In the genomic region with DNA sequence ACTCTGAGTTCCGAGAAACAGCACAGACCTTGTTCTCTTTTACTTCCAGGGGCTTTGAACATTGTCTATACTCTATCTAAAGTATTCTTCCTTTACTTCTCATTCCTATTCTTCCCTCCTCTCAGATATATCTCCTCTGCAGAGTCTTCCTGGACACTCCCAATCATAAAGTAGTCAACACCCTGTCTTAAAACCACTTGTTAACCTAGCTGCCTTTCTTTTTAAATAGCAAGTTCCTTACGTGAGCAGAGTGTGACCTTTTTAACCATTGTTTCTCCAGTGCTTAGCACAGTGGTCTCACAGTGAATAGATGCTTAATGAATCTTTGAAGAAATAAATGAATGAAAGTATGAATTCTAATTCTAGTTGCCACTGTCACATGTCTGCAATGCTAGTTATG, we compare ENCODE assay signal across 19 cellular contexts.
"Had no signal": no experiment of that assay in that cellular context is flagged by ENCODE, and none has a peak within 500 bp of the region (broad histone marks: within the 10 kb centered on the region; RNA-seq: fewer than 3 reads in every experiment).

No MANE protein-coding gene starts in this region.

- H3K27me3 ChIP-seq: left lung, neural progenitor cell, right atrium auricular region, tibial nerve, upper lobe of left lung had no signal

- ATAC-seq: left lung; sciatic nerve; stimulated activated memory B cell treated with anti-CD40 and anti-IgM and Interleukin-4, amounts not matched to agents 10 μg/mL and 1 μg/mL and 100 μg/mL, for 72 hours; stimulated activated naive CD8-positive, alpha-beta T cell treated with anti-CD3 and anti-CD28 coated beads, Interleukin-15, Interleukin-2, amounts not matched to agents 100 U/mL and 50 U/mL, for 24 hours had no signal

- H3K4me3 Mint-ChIP-seq: nephron; neural progenitor cell; stimulated activated memory B cell treated with anti-CD40 and anti-IgM and Interleukin-4, amounts not matched to agents 10 μg/mL and 1 μg/mL and 100 μg/mL, for 72 hours had no signal

- H3K4me2 ChIP-seq: neural progenitor cell had no signal

- H3K27ac ChIP-seq: left lung, neural progenitor cell, prostate gland, right atrium auricular region, thoracic aorta, tibial nerve, upper lobe of left lung had no signal

- H3K9me3 Mint-ChIP-seq: nephron; neural progenitor cell; stimulated activated memory B cell treated with anti-CD40 and anti-IgM and Interleukin-4, amounts not matched to agents 10 μg/mL and 1 μg/mL and 100 μg/mL, for 72 hours had no signal

- H3K4me1 ChIP-seq: left lung, prostate gland, right atrium auricular region had no signal

- H3K27ac Mint-ChIP-seq: nephron; neural progenitor cell; stimulated activated memory B cell treated with anti-CD40 and anti-IgM and Interleukin-4, amounts not matched to agents 10 μg/mL and 1 μg/mL and 100 μg/mL, for 72 hours had no signal

- DNase-seq: cortex of kidney; head of caudate nucleus; kidney; left lung; mesendoderm; midbrain; stimulated activated CD4-positive, alpha-beta T cell treated with anti-CD3 and anti-CD28 coated beads, Interleukin-2, amount 100 ng/mL, for 24 hours; stimulated activated CD4-positive, alpha-beta T cell treated with anti-CD3 and anti-CD28 coated beads, Interleukin-4, amount 100 ng/mL, for 24 hours; stimulated activated naive CD8-positive, alpha-beta T cell treated with anti-CD3 and anti-CD28 coated beads, Interleukin-15, Interleukin-2, amounts not matched to agents 100 U/mL and 50 U/mL, for 24 hours; substantia nigra; upper lobe of left lung had no signal

- H3K9me3 ChIP-seq: left lung, prostate gland, right atrium auricular region, thoracic aorta, tibial nerve, upper lobe of left lung had no signal

- H3K36me3 ChIP-seq: neural progenitor cell, prostate gland had no signal

- H2AFZ ChIP-seq: neural progenitor cell had no signal

- H3K27me3 Mint-ChIP-seq: stimulated activated memory B cell treated with anti-CD40 and anti-IgM and Interleukin-4, amounts not matched to agents 10 μg/mL and 1 μg/mL and 100 μg/mL, for 72 hours had no signal

- H3K4me3 ChIP-seq: left lung, neural progenitor cell, prostate gland, right atrium auricular region, thoracic aorta, tibial nerve, upper lobe of left lung had no signal
